In the genomic region with DNA sequence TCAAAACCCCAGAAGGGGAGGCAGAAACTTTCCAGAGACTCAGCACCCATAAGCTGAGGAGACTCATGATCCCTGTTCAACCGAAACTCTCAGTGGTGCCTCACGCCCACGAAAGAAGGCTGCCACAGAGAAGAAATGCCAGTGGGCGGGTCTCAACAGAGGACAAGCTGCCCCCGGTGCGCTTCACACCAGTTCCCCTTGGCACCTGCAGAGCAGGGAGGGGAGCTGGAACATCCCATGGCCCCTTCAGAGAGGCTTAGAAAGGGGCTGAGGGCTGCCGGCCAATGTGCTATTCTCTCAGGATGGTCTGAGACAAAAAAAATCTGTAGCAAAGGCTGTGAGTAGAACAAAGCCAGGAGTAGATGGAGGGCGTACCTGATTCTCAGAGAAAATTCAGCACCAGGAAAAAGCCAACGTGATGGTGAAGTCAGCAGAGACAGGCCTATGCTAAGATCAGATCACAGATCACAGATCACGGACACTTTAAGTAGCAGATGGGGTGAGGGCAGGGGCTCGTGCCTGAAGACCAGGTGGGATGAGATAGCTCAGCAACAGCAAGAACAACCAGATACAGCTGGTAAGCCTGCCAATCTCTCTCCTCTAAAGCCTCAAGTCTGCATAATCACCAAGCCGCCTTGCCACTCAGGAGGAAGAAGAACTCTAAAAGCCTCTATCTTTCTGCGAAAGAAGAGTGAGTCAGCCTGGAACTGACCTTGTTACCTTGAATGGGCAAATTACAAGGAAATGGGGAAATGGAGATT, we compare ENCODE assay signal across 1 cellular context.
TF ChIP-seq lines count a peak whose summit lies in the region.

No MANE protein-coding gene starts in this region.

TF ChIP-seq in H1, 55 proteins besides CTCF, POLR2A, EP300 and RAD21:
- TF ChIP-seq USF2 (IDR thresholded peaks at IDR 0.05; ENCODE audit: low read length): no peak
- no peak for TF ChIP-seq TCF12 (IDR thresholded peaks at IDR 0.05; ENCODE audit: low read depth, low read length)
- no peak for TF ChIP-seq CHD2 (IDR thresholded peaks at IDR 0.05; ENCODE audit: low read length)
- TF ChIP-seq TAF1 (IDR thresholded peaks at IDR 0.05; ENCODE audit: low read depth, low read length): no peak
- no peak for TF ChIP-seq GABPA (IDR thresholded peaks at IDR 0.05; ENCODE audit: borderline replicate concordance, insufficient read depth, low read length)
- TF ChIP-seq HDAC6 (IDR thresholded peaks at IDR 0.05; ENCODE audit: low read depth, low read length): no peak
- TF ChIP-seq KDM5A (IDR thresholded peaks at IDR 0.05; ENCODE audit: low read length): no peak
- no peak for TF ChIP-seq NRF1 (IDR thresholded peaks at IDR 0.05; ENCODE audit: low read depth, low read length)
- TF ChIP-seq RBBP5 (IDR thresholded peaks at IDR 0.05; ENCODE audit: borderline replicate concordance, low read depth, low read length): no peak
- TF ChIP-seq KDM4A (IDR thresholded peaks at IDR 0.05; ENCODE audit: low read depth, low read length, severe bottlenecking): no peak
- TF ChIP-seq TBP (IDR thresholded peaks at IDR 0.05; ENCODE audit: low read depth, low read length): no peak
- TF ChIP-seq SIRT6 (IDR thresholded peaks at IDR 0.05; ENCODE audit: low read length): no peak
- no peak for TF ChIP-seq SUZ12 (IDR thresholded peaks at IDR 0.05; ENCODE audit: low read length)
- TF ChIP-seq CTBP2 (IDR thresholded peaks at IDR 0.05; ENCODE audit: borderline replicate concordance, insufficient read depth, insufficient read length, low read length): no peak
- TF ChIP-seq TEAD4 (IDR thresholded peaks at IDR 0.05; ENCODE audit: low read depth, low read length): no peak
- TF ChIP-seq POU5F1 (IDR thresholded peaks at IDR 0.05; ENCODE audit: low read depth, low read length): no peak
- TF ChIP-seq PHF8 (conservative IDR thresholded peaks at IDR 0.05; ENCODE audit: low read depth, low read length): no peak
- no peak for TF ChIP-seq CEBPB (IDR thresholded peaks at IDR 0.05; ENCODE audit: low read depth, low read length)
- no peak for TF ChIP-seq SAP30 (IDR thresholded peaks at IDR 0.05; ENCODE audit: insufficient read depth, insufficient replicate concordance, low read length)
- TF ChIP-seq, protein P1, sequence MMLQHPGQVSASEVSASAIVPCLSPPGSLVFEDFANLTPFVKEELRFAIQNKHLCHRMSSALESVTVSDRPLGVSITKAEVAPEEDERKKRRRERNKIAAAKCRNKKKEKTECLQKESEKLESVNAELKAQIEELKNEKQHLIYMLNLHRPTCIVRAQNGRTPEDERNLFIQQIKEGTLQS (IDR thresholded peaks at IDR 0.05; ENCODE audit: insufficient read depth, low read depth, low read length): no peak
